In the genomic region with DNA sequence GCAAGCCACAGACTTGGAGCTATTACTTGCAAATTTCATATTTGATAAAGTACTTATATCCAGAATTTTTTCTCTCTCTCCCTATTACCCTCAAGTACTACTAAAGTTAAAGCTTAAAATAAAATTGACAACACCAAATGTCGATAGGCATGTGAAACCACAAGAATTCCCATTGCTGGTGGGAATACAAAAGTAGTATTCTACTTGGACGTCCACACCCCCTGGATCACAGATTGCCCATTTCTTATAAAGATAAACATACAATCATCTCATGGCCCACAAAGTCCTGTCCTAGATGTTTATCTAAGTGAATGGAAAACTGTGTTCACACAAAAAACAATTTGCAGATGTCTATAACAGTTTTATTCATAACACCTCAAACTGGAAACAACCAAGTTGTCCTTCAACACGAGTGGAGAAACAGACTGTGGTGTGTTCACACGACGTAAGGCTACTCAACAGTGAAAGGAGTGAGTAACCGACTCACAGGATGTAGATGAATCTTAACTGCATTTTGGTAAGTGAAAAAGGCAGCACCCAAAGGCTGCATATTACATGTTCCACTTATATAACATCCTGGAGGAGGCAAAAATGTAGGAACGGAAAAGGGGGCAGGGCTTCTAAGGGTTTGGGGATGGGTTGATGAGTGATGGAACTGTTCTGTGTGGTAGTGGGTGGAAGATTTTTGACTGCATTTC, we compare ENCODE assay signal across 1 cellular context.
TF ChIP-seq lines count a peak whose summit lies in the region.

No MANE protein-coding gene starts in this region.

TF ChIP-seq in HepG2, 621 proteins besides CTCF, POLR2A, EP300 and RAD21 (continued from another document):
- TF ChIP-seq, protein P1, sequence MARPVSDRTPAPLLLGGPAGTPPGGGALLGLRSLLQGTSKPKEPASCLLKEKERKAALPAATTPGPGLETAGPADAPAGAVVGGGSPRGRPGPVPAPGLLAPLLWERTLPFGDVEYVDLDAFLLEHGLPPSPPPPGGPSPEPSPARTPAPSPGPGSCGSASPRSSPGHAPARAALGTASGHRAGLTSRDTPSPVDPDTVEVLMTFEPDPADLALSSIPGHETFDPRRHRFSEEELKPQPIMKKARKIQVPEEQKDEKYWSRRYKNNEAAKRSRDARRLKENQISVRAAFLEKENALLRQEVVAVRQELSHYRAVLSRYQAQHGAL (CRISPR knock-in tag; IDR thresholded peaks at IDR 0.05; ENCODE audit: not compliant biosample characterization), result no peak
- TF ChIP-seq, protein P2, sequence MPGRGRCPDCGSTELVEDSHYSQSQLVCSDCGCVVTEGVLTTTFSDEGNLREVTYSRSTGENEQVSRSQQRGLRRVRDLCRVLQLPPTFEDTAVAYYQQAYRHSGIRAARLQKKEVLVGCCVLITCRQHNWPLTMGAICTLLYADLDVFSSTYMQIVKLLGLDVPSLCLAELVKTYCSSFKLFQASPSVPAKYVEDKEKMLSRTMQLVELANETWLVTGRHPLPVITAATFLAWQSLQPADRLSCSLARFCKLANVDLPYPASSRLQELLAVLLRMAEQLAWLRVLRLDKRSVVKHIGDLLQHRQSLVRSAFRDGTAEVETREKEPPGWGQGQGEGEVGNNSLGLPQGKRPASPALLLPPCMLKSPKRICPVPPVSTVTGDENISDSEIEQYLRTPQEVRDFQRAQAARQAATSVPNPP (CRISPR knock-in tag; IDR thresholded peaks at IDR 0.05), result no peak
- TF ChIP-seq PPARG (CRISPR knock-in tag; conservative IDR thresholded peaks at IDR 0.05), result no peak
- no peak for TF ChIP-seq STAT5B (CRISPR knock-in tag; IDR thresholded peaks at IDR 0.05)
- TF ChIP-seq, protein P3, sequence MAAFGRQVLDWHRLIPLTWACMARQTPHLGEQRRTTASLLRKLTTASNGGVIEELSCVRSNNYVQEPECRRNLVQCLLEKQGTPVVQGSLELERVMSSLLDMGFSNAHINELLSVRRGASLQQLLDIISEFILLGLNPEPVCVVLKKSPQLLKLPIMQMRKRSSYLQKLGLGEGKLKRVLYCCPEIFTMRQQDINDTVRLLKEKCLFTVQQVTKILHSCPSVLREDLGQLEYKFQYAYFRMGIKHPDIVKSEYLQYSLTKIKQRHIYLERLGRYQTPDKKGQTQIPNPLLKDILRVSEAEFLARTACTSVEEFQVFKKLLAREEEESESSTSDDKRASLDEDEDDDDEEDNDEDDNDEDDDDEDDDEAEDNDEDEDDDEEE (CRISPR knock-in tag; IDR thresholded peaks at IDR 0.05), result no peak
- TF ChIP-seq, protein P4, sequence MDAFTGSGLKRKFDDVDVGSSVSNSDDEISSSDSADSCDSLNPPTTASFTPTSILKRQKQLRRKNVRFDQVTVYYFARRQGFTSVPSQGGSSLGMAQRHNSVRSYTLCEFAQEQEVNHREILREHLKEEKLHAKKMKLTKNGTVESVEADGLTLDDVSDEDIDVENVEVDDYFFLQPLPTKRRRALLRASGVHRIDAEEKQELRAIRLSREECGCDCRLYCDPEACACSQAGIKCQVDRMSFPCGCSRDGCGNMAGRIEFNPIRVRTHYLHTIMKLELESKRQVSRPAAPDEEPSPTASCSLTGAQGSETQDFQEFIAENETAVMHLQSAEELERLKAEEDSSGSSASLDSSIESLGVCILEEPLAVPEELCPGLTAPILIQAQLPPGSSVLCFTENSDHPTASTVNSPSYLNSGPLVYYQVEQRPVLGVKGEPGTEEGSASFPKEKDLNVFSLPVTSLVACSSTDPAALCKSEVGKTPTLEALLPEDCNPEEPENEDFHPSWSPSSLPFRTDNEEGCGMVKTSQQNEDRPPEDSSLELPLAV (CRISPR knock-in tag; conservative IDR thresholded peaks at IDR 0.05; ENCODE audit: low read depth), result no peak
- TF ChIP-seq, protein P5, sequence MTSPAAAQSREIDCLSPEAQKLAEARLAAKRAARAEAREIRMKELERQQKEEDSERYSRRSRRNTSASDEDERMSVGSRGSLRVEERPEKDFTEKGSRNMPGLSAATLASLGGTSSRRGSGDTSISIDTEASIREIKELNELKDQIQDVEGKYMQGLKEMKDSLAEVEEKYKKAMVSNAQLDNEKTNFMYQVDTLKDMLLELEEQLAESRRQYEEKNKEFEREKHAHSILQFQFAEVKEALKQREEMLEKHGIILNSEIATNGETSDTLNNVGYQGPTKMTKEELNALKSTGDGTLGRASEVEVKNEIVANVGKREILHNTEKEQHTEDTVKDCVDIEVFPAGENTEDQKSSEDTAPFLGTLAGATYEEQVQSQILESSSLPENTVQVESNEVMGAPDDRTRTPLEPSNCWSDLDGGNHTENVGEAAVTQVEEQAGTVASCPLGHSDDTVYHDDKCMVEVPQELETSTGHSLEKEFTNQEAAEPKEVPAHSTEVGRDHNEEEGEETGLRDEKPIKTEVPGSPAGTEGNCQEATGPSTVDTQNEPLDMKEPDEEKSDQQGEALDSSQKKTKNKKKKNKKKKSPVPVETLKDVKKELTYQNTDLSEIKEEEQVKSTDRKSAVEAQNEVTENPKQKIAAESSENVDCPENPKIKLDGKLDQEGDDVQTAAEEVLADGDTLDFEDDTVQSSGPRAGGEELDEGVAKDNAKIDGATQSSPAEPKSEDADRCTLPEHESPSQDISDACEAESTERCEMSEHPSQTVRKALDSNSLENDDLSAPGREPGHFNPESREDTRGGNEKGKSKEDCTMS (CRISPR knock-in tag; conservative IDR thresholded peaks at IDR 0.05), result no peak
- no peak for TF ChIP-seq ZNF747 (CRISPR knock-in tag; IDR thresholded peaks at IDR 0.05; ENCODE audit: borderline replicate concordance)
